ENCODE assay signal across 18 cellular contexts in genomic region chr19:55537741-55538111, GRCh38. TPM values are rescaled to one million over a fixed set of nuclear protein-coding genes. Genes with fewer than 3 reads are reported as not detected.
DNase-seq lines count a peak whose midpoint lies in the region; ATAC-seq, FAIRE-seq and TF ChIP-seq lines count a peak whose summit lies in the region.
"Had no signal": no experiment of that assay in that cellular context is flagged by ENCODE, and none has a peak within 500 bp of the region (broad histone marks: within the 10 kb centered on the region; RNA-seq: fewer than 3 reads in every experiment).

No MANE protein-coding gene starts in this region.

- in situ Hi-C loops in transverse colon (cut with MboI; ENCODE audit: low pct_ligation_motif_present in 1 of 4, low pct_unique_long_range_greater_than_20kb in 1 of 4, low sequenced_read_pairs in 3 of 4) = no loop called here

- TF ChIP-seq CTCF in A549 (IDR thresholded peaks at IDR 0.05) (no peak), endodermal cell (conservative IDR thresholded peaks at IDR 0.05) (no peak), transverse colon (IDR thresholded peaks at IDR 0.05) (no peak)

- peak overlapping the region; percentile 35 for H3K4me2 ChIP-seq in A549

- no peaks in the 10 kb centered on the region for H3K4me1 Mint-ChIP-seq in endodermal cell
- H3K4me1 Mint-ChIP-seq: activated naive CD4-positive, alpha-beta T cell treated with anti-CD3 and anti-CD28 coated beads, Interleukin-2, amount 50 U/mL, for 24 hours had no signal

- H3K9ac ChIP-seq in endodermal cell (ENCODE audit: extremely low read depth, low read length, poor library complexity, severe bottlenecking) = no peak overlapping the region

- POLR2A ChIA-PET in A549 (lab: Yijun Ruan, JAX) = no interaction called here

- H3K36me3 Mint-ChIP-seq in endodermal cell (ENCODE audit: low read depth) = no peaks in the 10 kb centered on the region
- H3K36me3 Mint-ChIP-seq: activated naive CD4-positive, alpha-beta T cell treated with anti-CD3 and anti-CD28 coated beads, Interleukin-2, amount 50 U/mL, for 24 hours; type B pancreatic cell had no signal

- H3K27me3 ChIP-seq in endodermal cell (ENCODE audit: control insufficient read depth, insufficient read depth, low read length, poor library complexity, severe bottlenecking) = no peaks in the 10 kb centered on the region
- no peaks in the 10 kb centered on the region for H3K27me3 ChIP-seq in transverse colon
- H3K27me3 ChIP-seq: cardiac muscle cell had no signal

- H3K4me1 ChIP-seq in A549 (peaks cover 30% of the 10 kb centered on the region), endodermal cell (ENCODE audit: control insufficient read depth, insufficient read depth, low read length) (no peaks in the 10 kb centered on the region), transverse colon (no peaks in the 10 kb centered on the region)

- H3K4me3 ChIP-seq in A549 (no peak overlapping the region), endodermal cell (ENCODE audit: low read length) (no peak overlapping the region), transverse colon (no peak overlapping the region)
- H3K4me3 ChIP-seq: cardiac muscle cell, K562 had no signal

- TF ChIP-seq RAD21 in A549 (conservative IDR thresholded peaks at IDR 0.05 in 1 of 2, IDR thresholded peaks at IDR 0.05 in 1 of 2) = no peak

- no peak for FAIRE-seq in A549 (lab: Jason Lieb, UNC)
- FAIRE-seq: K562, kidney had no signal

- H3K4me3 Mint-ChIP-seq in endodermal cell = no peak overlapping the region
- H3K4me3 Mint-ChIP-seq: activated naive CD4-positive, alpha-beta T cell treated with anti-CD3 and anti-CD28 coated beads, Interleukin-2, amount 50 U/mL, for 24 hours; type B pancreatic cell had no signal

- DNase-seq in A549 (ENCODE audit: low read depth in 1 of 2, low spot score in 1 of 2) = peak in 1 of 2 experiments; percentile 53
- peak; percentile 38 for DNase-seq in HS-27A (ENCODE audit: low read depth)
- DNase-seq in endodermal cell = peak; percentile 72
- no peak for DNase-seq in transverse colon
- no peak for DNase-seq in RPMI8226
- no peak for DNase-seq in epidermal melanocyte (ENCODE audit: insufficient read length, low spot score)
- DNase-seq: Caco-2; kidney; NCI-H1105 treated with DMSO at 0.1 percent for 48 hours; NCI-H446 treated with DMSO at 0.1 percent for 48 hours; stimulated activated CD4-positive, alpha-beta T cell treated with anti-CD3 and anti-CD28 coated beads, Interleukin-2, amount 100 ng/mL, for 48 hours had no signal

- peak; percentile 30 to 33; a peak in 2 of 6 replicates for ATAC-seq in A549

- H3K27ac ChIP-seq in A549 (peak overlapping the region; percentile 68 to 80), endodermal cell (ENCODE audit: low read depth, low read length) (no peak overlapping the region), transverse colon (no peak overlapping the region)
- H3K27ac ChIP-seq: cardiac muscle cell had no signal

- intact Hi-C loops in transverse colon (cut with DNase I; ENCODE audit: low total_unique reads) = no loop called here

- H3K9me3 ChIP-seq in A549 (no peaks in the 10 kb centered on the region), endodermal cell (ENCODE audit: control insufficient read depth, low read length) (no peaks in the 10 kb centered on the region), transverse colon (no peaks in the 10 kb centered on the region)
- H3K9me3 ChIP-seq: Caco-2 had no signal

- no peaks in the 10 kb centered on the region for H3K9me3 Mint-ChIP-seq in endodermal cell
- H3K9me3 Mint-ChIP-seq: activated naive CD4-positive, alpha-beta T cell treated with anti-CD3 and anti-CD28 coated beads, Interleukin-2, amount 50 U/mL, for 24 hours had no signal

- H3K27me3 Mint-ChIP-seq in endodermal cell (ENCODE audit: insufficient read depth) = peaks cover 9% of the 10 kb centered on the region
- H3K27me3 Mint-ChIP-seq: activated naive CD4-positive, alpha-beta T cell treated with anti-CD3 and anti-CD28 coated beads, Interleukin-2, amount 50 U/mL, for 24 hours had no signal

- WGBS in A549 (ENCODE audit: missing lambda C conversion rate) = 37% methylated on average over 5 of the region's 5 CpGs
- 20 to 62% methylated on average over 1 to 5 of the region's 5 CpGs for WGBS in endodermal cell (ENCODE audit: insufficient coverage in 1 of 2, insufficient read length in 1 of 2), 2 experiments
- 28 to 57% methylated on average over 2 to 5 of the region's 5 CpGs for WGBS in transverse colon (ENCODE audit: low coverage in 1 of 2), 2 donors

- CTCF ChIA-PET in A549 (lab: Yijun Ruan, JAX) = interaction anchor here (0.6 to 1.7 kb wide), 4 partner anchors 11 to 69 kb away, joined by 3 to 4 read pairs (median 3); no protein-coding TSS in a partner anchor

- TF ChIP-seq EP300 in A549 (IDR thresholded peaks at IDR 0.05) (no peak), transverse colon (IDR thresholded peaks at IDR 0.05; ENCODE audit: low read depth) (no peak)

- TF ChIP-seq POLR2A in A549 (IDR thresholded peaks at IDR 0.05; ENCODE audit: low read length) = no peak
- no peak for TF ChIP-seq POLR2A in transverse colon (IDR thresholded peaks at IDR 0.05)

- H3K27ac Mint-ChIP-seq in endodermal cell = peak overlapping the region; percentile 77
- H3K27ac Mint-ChIP-seq: activated naive CD4-positive, alpha-beta T cell treated with anti-CD3 and anti-CD28 coated beads, Interleukin-2, amount 50 U/mL, for 24 hours; type B pancreatic cell had no signal

- H3K36me3 ChIP-seq in endodermal cell (ENCODE audit: control insufficient read depth, insufficient read depth, low read length) (no peaks in the 10 kb centered on the region), transverse colon (no peaks in the 10 kb centered on the region)
- H3K36me3 ChIP-seq: cardiac muscle cell had no signal

TF ChIP-seq in A549, 52 proteins besides CTCF, POLR2A, EP300 and RAD21:
- TF ChIP-seq PHF8 (IDR thresholded peaks at IDR 0.05; ENCODE audit: borderline replicate concordance, low read depth) (no peak), BHLHE40 (IDR thresholded peaks at IDR 0.05; ENCODE audit: low read depth, low read length) (no peak), NPAS2 (CRISPR knock-in tag; IDR thresholded peaks at IDR 0.05; ENCODE audit: borderline replicate concordance) (no peak), CHD4 (IDR thresholded peaks at IDR 0.05; ENCODE audit: borderline replicate concordance) (no peak), MAX (IDR thresholded peaks at IDR 0.05) (0 out of 2 replicates have a peak, but pooled peaks have one; percentile 30)

RNA-seq across cellular contexts. Expression of gene SBK2, which starts 0.8 kb away (rescaled TPM):
- 0.65 and 0.89 TPM in 2 replicates for polyA plus RNA-seq in A549 (2011; rRNA removed)
- polyA plus RNA-seq in A549 (2012; cell fraction: cytosol; rRNA removed) = 4.5 and 8.7 TPM in 2 replicates
- polyA plus RNA-seq in A549 (2012; cell fraction: nucleus; rRNA removed) = 9.2 and 13.9 TPM in 2 replicates
- polyA plus RNA-seq in A549 (2017; fragmentation: RNase III; extraction: RNeasy Plus Mini Kit Qiagen cat#74134 plus additional on column Dnase treatment) = 1.1 to 1.6 TPM (median 1.2 TPM) in 3 replicates
- 0.58 and 0.68 TPM in 2 replicates for polyA minus RNA-seq in A549 (2011; rRNA and poly(A)+ RNA removed)
- total RNA-seq in endodermal cell = 1 to 10 TPM; 3.3 to 6.6 TPM
- polyA plus RNA-seq in endodermal cell (2013, experiment 1 of 2) = 1.6 TPM
- polyA plus RNA-seq in endodermal cell (2013, experiment 2 of 2) = 2.5 TPM
- not detected for total RNA-seq in transverse colon
- total RNA-seq: Caco-2, K562, kidney, OCI-LY7, renal cortical epithelial cell had no signal
- polyA plus RNA-seq: K562 had no signal

RNA-seq across cellular contexts. Expression of gene SBK3, which starts 7.6 kb away (rescaled TPM):
- polyA plus RNA-seq in A549 (2011; rRNA removed) = 0.89 and 1.1 TPM in 2 replicates
- 1.3 and 2.3 TPM in 2 replicates for polyA plus RNA-seq in A549 (2012; cell fraction: cytosol; rRNA removed)
- 2.2 and 2.7 TPM in 2 replicates for polyA plus RNA-seq in A549 (2012; cell fraction: nucleus; rRNA removed)
- polyA plus RNA-seq in A549 (2017; fragmentation: RNase III; extraction: RNeasy Plus Mini Kit Qiagen cat#74134 plus additional on column Dnase treatment) = 0.92 to 1.2 TPM (median 1.1 TPM) in 3 replicates
- 0.58 and 0.78 TPM in 2 replicates for polyA minus RNA-seq in A549 (2011; rRNA and poly(A)+ RNA removed)
- total RNA-seq in endodermal cell = 1 to 10 TPM in 1 of 2 donors, under 1 TPM in 1; 0.48 to 1.4 TPM
- polyA plus RNA-seq in endodermal cell (2013, experiment 1 of 2) = 0.82 TPM
- 0.41 TPM for polyA plus RNA-seq in endodermal cell (2013, experiment 2 of 2)
- total RNA-seq in transverse colon = not detected
- total RNA-seq: renal cortical epithelial cell had no signal
- polyA plus RNA-seq: AG04450, cardiac muscle cell had no signal

RNA-seq across cellular contexts. Expression of gene ZNF579, which starts 42.9 kb away (rescaled TPM):
- polyA plus RNA-seq in A549 (2011; rRNA removed) = 4.2 and 6.5 TPM in 2 replicates
- polyA plus RNA-seq in A549 (2012; cell fraction: cytosol; rRNA removed) = 12.2 and 16.1 TPM in 2 replicates
- polyA plus RNA-seq in A549 (2012; cell fraction: nucleus; rRNA removed) = 45.5 and 51.1 TPM in 2 replicates
- 16.2 to 17.0 TPM (median 16.2 TPM) in 3 replicates for polyA plus RNA-seq in A549 (2017; fragmentation: RNase III; extraction: RNeasy Plus Mini Kit Qiagen cat#74134 plus additional on column Dnase treatment)
- 11.4 and 12.8 TPM in 2 replicates for polyA minus RNA-seq in A549 (2011; rRNA and poly(A)+ RNA removed)
- 10 to 100 TPM; 27.5 to 30.7 TPM for total RNA-seq in endodermal cell
- polyA plus RNA-seq in endodermal cell (2013, experiment 1 of 2) = 24.8 TPM
- 21.8 TPM for polyA plus RNA-seq in endodermal cell (2013, experiment 2 of 2)
- total RNA-seq in transverse colon = 1 to 10 TPM; 2.0 to 5.6 (median 2.9) TPM

RNA-seq across cellular contexts. Expression of gene SSC5D, which starts 49.5 kb away (rescaled TPM):
- 0.19 and 0.22 TPM in 2 replicates for polyA plus RNA-seq in A549 (2011; rRNA removed)
- 0.30 and 0.44 TPM in 2 replicates for polyA plus RNA-seq in A549 (2012; cell fraction: cytosol; rRNA removed)
- 2.3 and 2.6 TPM in 2 replicates for polyA plus RNA-seq in A549 (2012; cell fraction: nucleus; rRNA removed)
- polyA plus RNA-seq in A549 (2017; fragmentation: RNase III; extraction: RNeasy Plus Mini Kit Qiagen cat#74134 plus additional on column Dnase treatment) = 0.96 to 2.0 TPM (median 1.5 TPM) in 3 replicates
- polyA minus RNA-seq in A549 (2011; rRNA and poly(A)+ RNA removed) = 0.25 and 0.29 TPM in 2 replicates
- total RNA-seq in endodermal cell = 1 to 10 TPM; 1.4 to 2.4 TPM
- 8.0 TPM for polyA plus RNA-seq in endodermal cell (2013, experiment 1 of 2)
- polyA plus RNA-seq in endodermal cell (2013, experiment 2 of 2) = 7.4 TPM
- total RNA-seq in transverse colon = 10 to 100 TPM in 2 of 4 donors, 1 to 10 TPM in 2; 3.4 to 41.2 (median 11.1) TPM

RNA-seq across cellular contexts. Expression of gene NAT14, which starts 52.7 kb away (rescaled TPM):
- polyA plus RNA-seq in A549 (2011; rRNA removed) = 16.8 and 21.0 TPM in 2 replicates
- 48.1 and 50.6 TPM in 2 replicates for polyA plus RNA-seq in A549 (2012; cell fraction: cytosol; rRNA removed)
- 98.9 and 106 TPM in 2 replicates for polyA plus RNA-seq in A549 (2012; cell fraction: nucleus; rRNA removed)
- polyA plus RNA-seq in A549 (2017; fragmentation: RNase III; extraction: RNeasy Plus Mini Kit Qiagen cat#74134 plus additional on column Dnase treatment) = 46.5 to 57.4 TPM (median 50.3 TPM) in 3 replicates
- 7.6 and 10.2 TPM in 2 replicates for polyA minus RNA-seq in A549 (2011; rRNA and poly(A)+ RNA removed)
- total RNA-seq in endodermal cell = 10 to 100 TPM; 51.3 to 67.1 TPM
- 66.6 TPM for polyA plus RNA-seq in endodermal cell (2013, experiment 1 of 2)
- polyA plus RNA-seq in endodermal cell (2013, experiment 2 of 2) = 69.7 TPM
- 1 to 10 TPM in 2 of 4 donors, not detected in 2; 2.1 to 2.7 TPM for total RNA-seq in transverse colon

Comparison
In these comparisons a context has a peak if more than half of its experiments do, and no peak if none do; other contexts are left out.
1. DNase-seq: peak in HS-27A (single experiment) and endodermal cell (single experiment); none in transverse colon (single experiment), RPMI8226 (single experiment) and epidermal melanocyte (single experiment).
2. H3K27ac ChIP-seq: peak in A549 (2 of 2); none in endodermal cell (single experiment) and transverse colon (0 of 4).
3. RNA of gene SBK2, which starts 0.8 kb away (total RNA-seq): 3.3 to 6.6 TPM in endodermal cell; not detected in transverse colon; every median in the first group is over 4 times any median in the second.
4. RNA of gene ZNF579, which starts 42.9 kb away (total RNA-seq): 27.5 to 30.7 TPM in endodermal cell; 2.0 to 5.6 TPM in transverse colon; every median in the first group is over 4 times any median in the second.